ENCODE assay signal across 15 cellular contexts in the genomic region with DNA sequence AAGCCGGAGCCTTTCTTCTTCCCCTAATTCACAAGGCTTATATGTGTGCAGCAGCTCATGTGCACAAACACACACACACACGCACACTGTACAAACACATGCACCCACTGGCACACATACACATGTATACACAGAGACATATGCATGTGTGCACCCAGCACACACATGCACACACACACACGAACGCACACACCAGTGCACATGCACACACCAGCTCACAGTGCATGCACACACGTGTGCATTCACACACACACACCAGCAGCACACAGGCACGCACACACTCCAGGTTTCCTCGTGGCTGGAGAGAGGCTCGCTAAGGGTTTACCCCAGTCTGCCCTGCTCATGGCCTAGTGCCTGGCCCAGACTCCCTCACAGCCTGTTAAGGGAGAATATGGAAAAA.
DNase-seq lines count a peak whose midpoint lies in the region; TF ChIP-seq lines count a peak whose summit lies in the region.
"Had no signal": no experiment of that assay in that cellular context is flagged by ENCODE, and none has a peak within 500 bp of the region (broad histone marks: within the 10 kb centered on the region; RNA-seq: fewer than 3 reads in every experiment).

No MANE protein-coding gene starts in this region.

- no peak overlapping the region for H4K5ac ChIP-seq in H9 (ENCODE audit: insufficient read length, low read depth, low read length)

- in situ Hi-C loops in GM13977 (cut with MboI; ENCODE audit: low pct_unique_long_range_greater_than_20kb, low sequenced_read_pairs, unreplicated experiment), result no loop called here

- no peak overlapping the region for H3K4ac ChIP-seq in H9 (ENCODE audit: low read depth, low read length)

- H2BK12ac ChIP-seq in H9 (ENCODE audit: insufficient read length, low read depth, low read length), result no peak overlapping the region

- no peak overlapping the region for H3K4me2 ChIP-seq in H9 (ENCODE audit: insufficient read depth, insufficient read length, low read length)
- H3K4me2 ChIP-seq in neural progenitor cell, result no peak overlapping the region

- no peak overlapping the region for H3K9ac ChIP-seq in H9 (ENCODE audit: extremely low read depth, insufficient read length, low read length)
- H3K9ac ChIP-seq in neural progenitor cell, result no peak overlapping the region

- no peaks in the 10 kb centered on the region for H3K36me3 ChIP-seq in neural progenitor cell

- H3T11ph ChIP-seq in H9 (ENCODE audit: low read length), result no peak overlapping the region

- H3K27ac Mint-ChIP-seq in H9 (no peak overlapping the region; a peak in 1 of 7 replicates), brain (peak overlapping the region in 3 of 5 experiments; percentile 73 to 83 (median 81)), neural progenitor cell (peak overlapping the region; percentile 55)
- H3K27ac Mint-ChIP-seq: CD14-positive monocyte, HFFc6 had no signal

- H3K27me3 ChIP-seq in H9 (ENCODE audit: insufficient read depth, low read length), result no peaks in the 10 kb centered on the region
- H3K27me3 ChIP-seq in neural progenitor cell, result no peaks in the 10 kb centered on the region

- H3K4me3 Mint-ChIP-seq in H9 (no peak overlapping the region), brain (peak overlapping the region in 2 of 5 experiments; percentile 5 to 40), neural progenitor cell (no peak overlapping the region)
- H3K4me3 Mint-ChIP-seq: CD14-positive monocyte, HFFc6 had no signal

- H3K4me1 ChIP-seq in H9 (ENCODE audit: insufficient read depth, low read length) (no peaks in the 10 kb centered on the region), neural progenitor cell (peaks cover 5% of the 10 kb centered on the region)
- H3K4me1 ChIP-seq: Caco-2 had no signal

- no peaks in the 10 kb centered on the region for H3K9me3 Mint-ChIP-seq in H9
- peaks cover 0 to 3% (median 0%) of the 10 kb centered on the region in 5 experiments for H3K9me3 Mint-ChIP-seq in brain
- H3K9me3 Mint-ChIP-seq in neural progenitor cell, result peaks cover 2% of the 10 kb centered on the region
- H3K9me3 Mint-ChIP-seq: HFFc6 had no signal

- no peak overlapping the region for H4K91ac ChIP-seq in H9 (ENCODE audit: insufficient read length, low read depth, low read length)

- WGBS in H9 (ENCODE audit: extremely low coverage, insufficient read length, low lambda C conversion rate), result no CpG with 5 or more reads among the region's 8 CpGs

- no peaks in the 10 kb centered on the region for H3F3A ChIP-seq in neural progenitor cell (ENCODE audit: low read depth)

- no peak overlapping the region for H2BK15ac ChIP-seq in H9 (ENCODE audit: low read depth, low read length)

- H4K20me1 ChIP-seq in H9 (ENCODE audit: control insufficient read depth, insufficient read depth, insufficient read length), result no peaks in the 10 kb centered on the region
- H4K20me1 ChIP-seq in neural progenitor cell (ENCODE audit: low read depth), result no peaks in the 10 kb centered on the region

- H3K18ac ChIP-seq in H9 (ENCODE audit: insufficient read length, low read depth, low read length), result no peak overlapping the region

- H3K79me1 ChIP-seq in H9 (ENCODE audit: insufficient read depth, low read depth, low read length, poor library complexity, severe bottlenecking), result no peaks in the 10 kb centered on the region

- peaks cover 4 to 5% of the 10 kb centered on the region in 2 experiments; a peak in 1 of 4 replicates for H3K4me1 Mint-ChIP-seq in H9
- H3K4me1 Mint-ChIP-seq in brain, result peaks cover 11% of the 10 kb centered on the region
- peaks cover 35% of the 10 kb centered on the region for H3K4me1 Mint-ChIP-seq in neural progenitor cell
- H3K4me1 Mint-ChIP-seq: CD14-positive monocyte had no signal

- no peak overlapping the region for H3K56ac ChIP-seq in H9 (ENCODE audit: insufficient read length, low read depth, low read length)

- TF ChIP-seq CTCF in H9 (conservative IDR thresholded peaks at IDR 0.05), result no peak
- no peak for TF ChIP-seq CTCF in brain (conservative IDR thresholded peaks at IDR 0.05)
- no peak for TF ChIP-seq CTCF in neural progenitor cell (IDR thresholded peaks at IDR 0.05)
- no peak for TF ChIP-seq CTCF in GM13977 (IDR thresholded peaks at IDR 0.05; ENCODE audit: extremely low read depth, insufficient read depth, missing control alignments)

- H2BK5ac ChIP-seq in H9 (ENCODE audit: insufficient read length, low read length), result no peak overlapping the region

- H4K8ac ChIP-seq in H9 (replicated peaks; ENCODE audit: insufficient read length, low read depth, low read length), result no peak overlapping the region

- H3K27me3 Mint-ChIP-seq in H9 (ENCODE audit: low read depth) (no peaks in the 10 kb centered on the region), brain (peaks cover 2% of the 10 kb centered on the region), neural progenitor cell (ENCODE audit: insufficient read depth, low read depth) (peaks cover 7% of the 10 kb centered on the region)

- no peak overlapping the region for H2BK120ac ChIP-seq in H9 (ENCODE audit: low read depth, low read length, poor library complexity, severe bottlenecking)

- no peak overlapping the region for H2BK20ac ChIP-seq in H9 (ENCODE audit: low read depth, low read length, poor library complexity, severe bottlenecking)

- no peaks in the 10 kb centered on the region for H3K23me2 ChIP-seq in H9 (ENCODE audit: insufficient read length, low read depth, low read length, poor library complexity, severe bottlenecking)

- DNase-seq in H9 (peak; percentile 10), neural progenitor cell (ENCODE audit: low spot score) (no peak), NCI-H226 (no peak), GM13977 (ENCODE audit: low spot score) (no peak), COR-L47 (lab: John Stamatoyannopoulos, UW) (no peak), AG08396 (ENCODE audit: low spot score) (no peak)
- DNase-seq: Caco-2, HFFc6, KBM-7, NCI-H1048, NCI-H1694, NCI-H748 treated with DMSO at 0.1 percent for 48 hours had no signal

- H3K27ac ChIP-seq in H9 (ENCODE audit: insufficient read length, low read depth, low read length) (no peak overlapping the region), neural progenitor cell (no peak overlapping the region)
- H3K27ac ChIP-seq: HL-60 had no signal

- H3K23ac ChIP-seq in H9 (ENCODE audit: insufficient read length, low read depth, low read length), result no peak overlapping the region

- H2AFZ ChIP-seq in H9 (ENCODE audit: low read length) (no peak overlapping the region), neural progenitor cell (replicated peaks) (no peak overlapping the region)

- H3K79me2 ChIP-seq in H9 (ENCODE audit: insufficient read depth, low read length), result no peaks in the 10 kb centered on the region
- no peaks in the 10 kb centered on the region for H3K79me2 ChIP-seq in neural progenitor cell (ENCODE audit: low read depth)

- no peak overlapping the region for H3K4me3 ChIP-seq in neural progenitor cell

- H3K36me3 Mint-ChIP-seq in H9 (ENCODE audit: insufficient read depth in 1 of 3, low read depth in 3 of 3) (no peaks in the 10 kb centered on the region), brain (no peaks in the 10 kb centered on the region), neural progenitor cell (no peaks in the 10 kb centered on the region)
- H3K36me3 Mint-ChIP-seq: CD14-positive monocyte had no signal

- H2AK5ac ChIP-seq in H9 (ENCODE audit: insufficient read length, low read length), result no peak overlapping the region

- no peaks in the 10 kb centered on the region for H3K9me3 ChIP-seq in H9 (ENCODE audit: control insufficient read depth, low read depth, low read length)
- H3K9me3 ChIP-seq in neural progenitor cell (ENCODE audit: low read depth), result no peaks in the 10 kb centered on the region

- H3K14ac ChIP-seq in H9 (ENCODE audit: insufficient read depth, low read length), result no peak overlapping the region

Comparison
In these comparisons a context has a peak if more than half of its experiments do, and no peak if none do; other contexts are left out.
1. H3K27ac Mint-ChIP-seq: peak in brain (3 of 5) and neural progenitor cell (single experiment); none in H9 (0 of 3).